In genomic region chr16:276360-277077, GRCh38 we compare ENCODE assay signal across 1 cellular context.
TF ChIP-seq lines count a peak whose summit lies in the region.

No MANE protein-coding gene starts in this region.

TF ChIP-seq in HepG2, 621 proteins besides CTCF, POLR2A, EP300 and RAD21 (continued from another document and continues in another):
- TF ChIP-seq MXD1 (CRISPR knock-in tag; IDR thresholded peaks at IDR 0.05) (peak; percentile 62; the same call in 1 of the 2 replicates), HOXA3 (CRISPR knock-in tag; IDR thresholded peaks at IDR 0.05) (no peak), ATF5 (CRISPR knock-in tag; IDR thresholded peaks at IDR 0.05; ENCODE audit: low read depth) (no peak), PBX2 (CRISPR knock-in tag; IDR thresholded peaks at IDR 0.05) (no peak), MLLT10 (CRISPR knock-in tag; IDR thresholded peaks at IDR 0.05) (no peak), ZBED4 (CRISPR knock-in tag; IDR thresholded peaks at IDR 0.05; ENCODE audit: borderline replicate concordance) (no peak), THRA (CRISPR knock-in tag; IDR thresholded peaks at IDR 0.05; ENCODE audit: borderline replicate concordance) (no peak), ZNF605 (CRISPR knock-in tag; IDR thresholded peaks at IDR 0.05) (no peak), MEF2D (CRISPR knock-in tag; IDR thresholded peaks at IDR 0.05) (no peak), GPN1 (CRISPR knock-in tag; IDR thresholded peaks at IDR 0.05; ENCODE audit: borderline replicate concordance) (no peak), ZNF770 (CRISPR knock-in tag; IDR thresholded peaks at IDR 0.05) (no peak), ZNF672 (CRISPR knock-in tag; IDR thresholded peaks at IDR 0.05) (no peak), KIAA2018 (CRISPR knock-in tag; IDR thresholded peaks at IDR 0.05; ENCODE audit: borderline replicate concordance) (no peak), ZNF589 (CRISPR knock-in tag; conservative IDR thresholded peaks at IDR 0.05) (no peak), ZFP91 (CRISPR knock-in tag; IDR thresholded peaks at IDR 0.05; ENCODE audit: borderline replicate concordance) (peak; percentile 22; the same call in 1 of the 2 replicates), ZNF230 (CRISPR knock-in tag; IDR thresholded peaks at IDR 0.05) (no peak), ZFX (CRISPR knock-in tag; IDR thresholded peaks at IDR 0.05; ENCODE audit: low read depth) (peak; percentile 27; the same call in 1 of the 2 replicates), SMARCC2 (IDR thresholded peaks at IDR 0.05) (no peak), RBFOX2 (IDR thresholded peaks at IDR 0.05; ENCODE audit: low read depth, low read length) (no peak), ZFAT (CRISPR knock-in tag; conservative IDR thresholded peaks at IDR 0.05) (no peak), SKI (IDR thresholded peaks at IDR 0.05; ENCODE audit: partially characterized antibody) (no peak), ZNF687 (CRISPR knock-in tag; IDR thresholded peaks at IDR 0.05) (peak; percentile 75)
